In the genomic region with DNA sequence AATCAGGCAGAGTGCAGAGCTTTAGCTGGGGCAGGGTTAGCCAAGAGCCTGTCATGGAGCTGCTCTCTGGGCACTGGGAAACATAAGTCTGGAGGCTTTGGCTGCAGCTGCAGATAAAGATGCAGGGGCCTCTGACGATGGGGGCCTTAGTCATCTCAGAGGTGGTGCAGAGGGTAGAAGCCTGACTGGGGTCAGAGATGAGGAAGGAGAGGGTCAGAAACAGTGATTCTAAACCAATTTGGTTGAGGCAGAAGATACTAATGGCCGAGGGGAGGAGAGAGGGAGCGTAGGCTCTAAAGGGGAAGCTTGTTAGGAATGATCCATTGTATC, we compare ENCODE assay signal across 9 cellular contexts. TPM values are rescaled to one million over a fixed set of nuclear protein-coding genes. Genes with fewer than 3 reads are reported as not detected.
DNase-seq lines count a peak whose midpoint lies in the region; ATAC-seq and TF ChIP-seq lines count a peak whose summit lies in the region.
"Had no signal": no experiment of that assay in that cellular context is flagged by ENCODE, and none has a peak within 500 bp of the region (broad histone marks: within the 10 kb centered on the region; RNA-seq: fewer than 3 reads in every experiment).

No MANE protein-coding gene starts in this region.

- H3K9me3 Mint-ChIP-seq in CD4-positive, alpha-beta T cell: no peaks in the 10 kb centered on the region
- H3K9me3 Mint-ChIP-seq: activated naive CD4-positive, alpha-beta T cell treated with anti-CD3 and anti-CD28 coated beads, Interleukin-2, amount 10 ng/mL, durations not matched to agents 7 days and 5 days had no signal

- peak overlapping the region; percentile 77 for H3K27ac Mint-ChIP-seq in CD4-positive, alpha-beta T cell

- H3K4me3 ChIP-seq in hepatocyte: no peak overlapping the region

- DNase-seq in CD4-positive, alpha-beta T cell: no peak
- DNase-seq in hepatocyte (ENCODE audit: low spot score): no peak
- no peak for DNase-seq in AG20443 (ENCODE audit: low spot score)
- no peak for DNase-seq in NCI-H510A treated with DMSO at 0.1 percent for 48 hours (lab: John Stamatoyannopoulos, UW)
- DNase-seq in OCI-M2 (lab: John Stamatoyannopoulos, UW; ENCODE audit: unreplicated experiment): no peak
- DNase-seq: activated naive CD4-positive, alpha-beta T cell treated with anti-CD3 and anti-CD28 coated beads, Interleukin-2, amount 10 ng/mL, durations not matched to agents 7 days and 5 days had no signal

- H3K27ac ChIP-seq in CD4-positive, alpha-beta T cell (ENCODE audit: low read depth, low read length): no peak overlapping the region
- peak overlapping the region; percentile 40 for H3K27ac ChIP-seq in hepatocyte

- ATAC-seq in CD4-positive, alpha-beta T cell (ENCODE audit: poor library complexity): no peak
- ATAC-seq in GM19351 (IDR thresholded peaks at IDR 0.05; ENCODE audit: unreplicated experiment) (peak; percentile 23), HG03280 (IDR thresholded peaks at IDR 0.05; ENCODE audit: unreplicated experiment) (peak; percentile 4), HG03196 (IDR thresholded peaks at IDR 0.05; ENCODE audit: unreplicated experiment) (no peak)

- no peak overlapping the region for H3K4me2 ChIP-seq in hepatocyte

- peak overlapping the region; percentile 77 for H3K4me3 Mint-ChIP-seq in CD4-positive, alpha-beta T cell
- H3K4me3 Mint-ChIP-seq: activated naive CD4-positive, alpha-beta T cell treated with anti-CD3 and anti-CD28 coated beads, Interleukin-2, amount 10 ng/mL, durations not matched to agents 7 days and 5 days had no signal

- TF ChIP-seq CTCF in CD4-positive, alpha-beta T cell (IDR thresholded peaks at IDR 0.05): no peak
- no peak for TF ChIP-seq CTCF in hepatocyte (IDR thresholded peaks at IDR 0.05; ENCODE audit: poor library complexity)

- H3K36me3 Mint-ChIP-seq in CD4-positive, alpha-beta T cell (ENCODE audit: low read depth): no peaks in the 10 kb centered on the region
- H3K36me3 Mint-ChIP-seq: activated naive CD4-positive, alpha-beta T cell treated with anti-CD3 and anti-CD28 coated beads, Interleukin-2, amount 10 ng/mL, durations not matched to agents 7 days and 5 days had no signal

- peaks cover 35% of the 10 kb centered on the region for H3K4me1 ChIP-seq in hepatocyte (ENCODE audit: insufficient read depth)

- no peaks in the 10 kb centered on the region for H3K27me3 ChIP-seq in CD4-positive, alpha-beta T cell (ENCODE audit: control insufficient read depth, insufficient read depth, low read length)
- no peaks in the 10 kb centered on the region for H3K27me3 ChIP-seq in hepatocyte

- H3K9me2 ChIP-seq in hepatocyte (replicated peaks; ENCODE audit: insufficient read depth): no peaks in the 10 kb centered on the region

- intact Hi-C loops in CD4-positive, alpha-beta T cell (cut with DNase I, micrococcal nuclease): no loop called here

- H2AFZ ChIP-seq in hepatocyte: no peak overlapping the region

- peaks cover 32% of the 10 kb centered on the region for H3K4me1 Mint-ChIP-seq in CD4-positive, alpha-beta T cell (ENCODE audit: low read depth)

- peaks cover 25% of the 10 kb centered on the region for H3K79me2 ChIP-seq in hepatocyte

- no peaks in the 10 kb centered on the region for H3K9me3 ChIP-seq in CD4-positive, alpha-beta T cell (ENCODE audit: control insufficient read depth, low read length)
- H3K9me3 ChIP-seq in hepatocyte (ENCODE audit: low read depth): no peaks in the 10 kb centered on the region

- H4K20me1 ChIP-seq in hepatocyte (ENCODE audit: insufficient read depth, poor library complexity, severe bottlenecking): no peaks in the 10 kb centered on the region

- 86% methylated on average over 3 of the region's 3 CpGs for WGBS in hepatocyte (ENCODE audit: low lambda C conversion rate, missing lambda C conversion rate)

- H3K36me3 ChIP-seq in hepatocyte (replicated peaks; ENCODE audit: insufficient read depth, low read depth): no peaks in the 10 kb centered on the region

- POLR2A ChIA-PET in CD4-positive, alpha-beta T cell (lab: Charles Lee): no interaction called here

- CTCF ChIA-PET in CD4-positive, alpha-beta T cell (lab: Charles Lee): no interaction called here

- H3K27me3 Mint-ChIP-seq in CD4-positive, alpha-beta T cell: no peaks in the 10 kb centered on the region

RNA-seq across cellular contexts. Expression of a gene that starts 33.7 kb away (rescaled TPM):
- total RNA-seq in CD4-positive, alpha-beta T cell: 1 to 10 TPM; 1.5 to 1.8 TPM
- total RNA-seq in hepatocyte: 6.3 and 6.8 TPM in 2 replicates
- polyA plus RNA-seq in hepatocyte: 5.6 and 6.3 TPM in 2 replicates

Comparison
In these comparisons a context has a peak if more than half of its experiments do, and no peak if none do; other contexts are left out.
1. ATAC-seq: peak in GM19351 (single experiment) and HG03280 (single experiment); none in CD4-positive, alpha-beta T cell (single experiment) and HG03196 (single experiment).